In genomic region chr2:71452565-71452964, GRCh38 we compare ENCODE assay signal across 8 cellular contexts. TPM values are rescaled to one million over a fixed set of nuclear protein-coding genes. Genes with fewer than 3 reads are reported as not detected.
DNase-seq lines count a peak whose midpoint lies in the region; ATAC-seq, FAIRE-seq and TF ChIP-seq lines count a peak whose summit lies in the region.

No MANE protein-coding gene starts in this region.

- H3K27me3 ChIP-seq in BLaER1 treated with 17β-estradiol and CSF1 and Interleukin-3, amounts not matched to agents 10 nM and 100 nM = peaks cover 0 to 19% (median 17%) of the 10 kb centered on the region in 11 experiments; a peak in 14 of 22 replicates
- peaks cover 6% of the 10 kb centered on the region for H3K27me3 ChIP-seq in skeletal muscle satellite cell (ENCODE audit: control insufficient read depth, insufficient read depth, low read length)

- peak; percentile 17 for TF ChIP-seq CTCF in fibroblast of mammary gland (conservative IDR thresholded peaks at IDR 0.05; ENCODE audit: control insufficient read depth, insufficient read depth, low read depth, low read length)

- peak overlapping the region in 9 of 10 experiments; percentile 63 to 85 (median 71); a peak in 15 of 20 replicates for H3K4me3 ChIP-seq in BLaER1 treated with 17β-estradiol and CSF1 and Interleukin-3, amounts not matched to agents 10 nM and 100 nM
- H3K4me3 ChIP-seq in fibroblast of mammary gland (ENCODE audit: control insufficient read depth, low read depth, low read length) (no peak overlapping the region), skeletal muscle satellite cell (ENCODE audit: low read length) (peak overlapping the region; percentile 76)

- peak overlapping the region in 10 of 11 experiments; percentile 22 to 94 (median 86); a peak in 20 of 22 replicates for H3K27ac ChIP-seq in BLaER1 treated with 17β-estradiol and CSF1 and Interleukin-3, amounts not matched to agents 10 nM and 100 nM

- no peak for FAIRE-seq in RCC 7860 (lab: Jason Lieb, UNC)

- H4K20me1 ChIP-seq in BLaER1 treated with 17β-estradiol and CSF1 and Interleukin-3, amounts not matched to agents 10 nM and 100 nM = peaks cover 0 to 9% (median 0%) of the 10 kb centered on the region in 11 experiments; a peak in 2 of 22 replicates

- peaks cover 0 to 6% (median 0%) of the 10 kb centered on the region in 11 experiments; a peak in 4 of 22 replicates for H3K36me3 ChIP-seq in BLaER1 treated with 17β-estradiol and CSF1 and Interleukin-3, amounts not matched to agents 10 nM and 100 nM
- no peaks in the 10 kb centered on the region for H3K36me3 ChIP-seq in skeletal muscle satellite cell (ENCODE audit: insufficient read depth, low read length)

- no peak for ATAC-seq in GM19035 (IDR thresholded peaks at IDR 0.05; ENCODE audit: unreplicated experiment)
- ATAC-seq in HG02642 (IDR thresholded peaks at IDR 0.05; ENCODE audit: poor library complexity, unreplicated experiment) = no peak

- H3K4me1 ChIP-seq in BLaER1 treated with 17β-estradiol and CSF1 and Interleukin-3, amounts not matched to agents 10 nM and 100 nM = peaks cover 77 to 97% (median 93%) of the 10 kb centered on the region in 10 experiments
- peaks cover 46% of the 10 kb centered on the region for H3K4me1 ChIP-seq in skeletal muscle satellite cell (ENCODE audit: control insufficient read depth, insufficient read depth, low read length)

- no peaks in the 10 kb centered on the region for H3K9me3 ChIP-seq in BLaER1 treated with 17β-estradiol and CSF1 and Interleukin-3, amounts not matched to agents 10 nM and 100 nM (replicated peaks in 1 of 11)
- H3K9me3 ChIP-seq in skeletal muscle satellite cell (replicated peaks; ENCODE audit: low read length) = no peaks in the 10 kb centered on the region

- peak; percentile 68 for DNase-seq in HCEC 1CT
- peak; percentile 29 for DNase-seq in RCC 7860 (ENCODE audit: low spot score)
- DNase-seq in fibroblast of mammary gland (ENCODE audit: low read depth) = peak; percentile 57
- no peak for DNase-seq in GM19238 (ENCODE audit: insufficient read length, low spot score)

- H3K9ac ChIP-seq in BLaER1 treated with 17β-estradiol and CSF1 and Interleukin-3, amounts not matched to agents 10 nM and 100 nM = peak overlapping the region in 9 of 11 experiments; percentile 44 to 92 (median 85); a peak in 17 of 22 replicates
- H3K9ac ChIP-seq in skeletal muscle satellite cell (ENCODE audit: low read depth, low read length) = peak overlapping the region; percentile 70

- H3K4me2 ChIP-seq in BLaER1 treated with 17β-estradiol and CSF1 and Interleukin-3, amounts not matched to agents 10 nM and 100 nM = peak overlapping the region; percentile 86 to 99 (median 97)
- H3K4me2 ChIP-seq in skeletal muscle satellite cell (ENCODE audit: low read length) = peak overlapping the region; percentile 94

RNA-seq across cellular contexts. Expression of gene DYSF, which starts 0.8 kb away (rescaled TPM):
- total RNA-seq in skeletal muscle satellite cell (2012; rRNA removed) = 1.5 and 5.7 TPM in 2 replicates
